Comparison of ENCODE assay signal across 9 cellular contexts in the genomic region with DNA sequence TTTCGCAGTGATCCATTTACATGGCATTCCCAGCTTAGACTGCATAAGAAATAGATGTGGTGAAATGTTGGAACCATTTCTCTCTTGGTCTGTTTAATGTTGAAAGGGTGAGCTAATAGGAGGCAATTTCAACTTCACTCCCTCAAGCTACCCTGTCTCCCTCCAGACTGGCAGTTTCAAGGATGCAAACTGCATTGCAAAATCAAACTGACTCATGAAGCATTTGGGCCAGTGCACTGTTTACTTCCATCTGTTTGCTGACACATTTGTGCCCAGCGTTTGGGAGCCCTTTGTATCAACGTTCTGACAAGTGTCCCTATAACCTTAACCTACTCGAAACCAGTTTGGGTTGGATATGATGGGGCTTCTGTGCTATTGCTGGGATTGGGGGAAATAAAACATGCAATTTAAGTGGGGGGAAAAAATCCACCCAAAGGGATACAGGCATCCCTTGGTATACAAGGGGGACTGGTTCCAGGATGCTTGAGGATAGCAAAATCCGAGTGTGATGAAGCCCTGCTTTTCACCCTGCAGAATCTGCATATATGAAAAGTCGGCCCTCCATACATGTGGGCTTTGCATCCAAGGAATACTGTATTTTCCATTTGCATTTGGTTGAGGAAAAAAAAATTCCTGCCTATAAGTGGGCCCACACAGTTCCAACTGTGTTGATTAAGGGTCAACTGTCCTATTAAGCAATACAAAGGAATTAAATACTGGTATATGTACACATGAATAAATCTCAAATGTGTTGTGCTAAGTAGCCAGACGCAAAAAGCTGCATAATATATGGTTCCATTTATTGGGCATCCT. TPM values are rescaled to one million over a fixed set of nuclear protein-coding genes. Genes with fewer than 3 reads are reported as not detected.
A peak's percentile ranks its signal among the peaks of the same experiment; 100 is the strongest.
DNase-seq lines count a peak whose midpoint lies in the region; ATAC-seq, FAIRE-seq and TF ChIP-seq lines count a peak whose summit lies in the region.
"Had no signal": no experiment of that assay in that cellular context is flagged by ENCODE, and none has a peak within 500 bp of the region (broad histone marks: within the 10 kb centered on the region; RNA-seq: fewer than 3 reads in every experiment).

No MANE protein-coding gene starts in this region.

- peak; percentile 58 for FAIRE-seq in bronchial epithelial cell (lab: Jason Lieb, UNC)

- DNase-seq in AG04449 (ENCODE audit: low read depth, low spot score) = peak; percentile 67
- DNase-seq in LHCN-M2 (ENCODE audit: low read depth) = peak; percentile 91
- DNase-seq in bronchial epithelial cell (ENCODE audit: low read depth) = peak; percentile 84
- peak; percentile 60 for DNase-seq in lung (ENCODE audit: low spot score)
- no peak for DNase-seq in ureter (ENCODE audit: low spot score)
- DNase-seq in 8988T = no peak
- no peak for DNase-seq in midbrain (lab: John Stamatoyannopoulos, UW)
- no peak for DNase-seq in NCI-H2196 treated with DMSO at 0.1 percent for 48 hours (lab: John Stamatoyannopoulos, UW; ENCODE audit: unreplicated experiment)
- DNase-seq: NCI-H1092 had no signal

- peaks cover 13 to 22% of the 10 kb centered on the region in 2 donors for H3K4me1 ChIP-seq in lung (ENCODE audit: control insufficient read depth in 2 of 2, insufficient read depth in 2 of 2, low read length in 2 of 2)

- no peaks in the 10 kb centered on the region for H3K36me3 ChIP-seq in bronchial epithelial cell (ENCODE audit: control insufficient read depth, insufficient read depth, low read length)
- peaks cover 0 to 2% of the 10 kb centered on the region in 2 donors for H3K36me3 ChIP-seq in lung (ENCODE audit: control insufficient read depth in 2 of 2, insufficient read depth in 2 of 2, low read length in 2 of 2)

- no peaks in the 10 kb centered on the region for H3K9me3 ChIP-seq in lung (ENCODE audit: control insufficient read depth in 2 of 2, insufficient read depth in 1 of 2, low read length in 1 of 2)

- no peak overlapping the region for H3K4me3 ChIP-seq in AG04449 (ENCODE audit: low read depth, low read length)
- no peak overlapping the region for H3K4me3 ChIP-seq in bronchial epithelial cell (ENCODE audit: low read depth, low read length)
- no peak overlapping the region for H3K4me3 ChIP-seq in lung

- POLR2A ChIA-PET in AG04449 (lab: Yijun Ruan, JAX) = interaction anchor here (1.5 kb wide), 1 partner anchor 16 kb away, joined by 5 read pairs; a partner anchor contains a TSS

- no peaks in the 10 kb centered on the region for H3K27me3 ChIP-seq in bronchial epithelial cell (ENCODE audit: control insufficient read depth, insufficient read depth, low read length)
- H3K27me3 ChIP-seq in lung (ENCODE audit: control insufficient read depth, insufficient read depth) = no peaks in the 10 kb centered on the region

- no peak for TF ChIP-seq CTCF in AG04449 (IDR thresholded peaks at IDR 0.05; ENCODE audit: insufficient read depth, low read length, missing control alignments)
- TF ChIP-seq CTCF in bronchial epithelial cell (IDR thresholded peaks at IDR 0.05; ENCODE audit: insufficient read depth, low read length, severe bottlenecking) = no peak
- no peak for TF ChIP-seq CTCF in lung (IDR thresholded peaks at IDR 0.05; ENCODE audit: control extremely low read depth, extremely low read depth)

- H3K27ac ChIP-seq in lung (ENCODE audit: low read depth in 1 of 2, low read length in 1 of 2) = peak overlapping the region; percentile 24 to 63

- 60 to 63% methylated on average over 7 of the region's 7 CpGs for WGBS in lung, 2 donors

- CTCF ChIA-PET in AG04449 (lab: Yijun Ruan, JAX) = interaction anchor here (0.7 kb wide), 1 partner anchor 9 kb away, joined by 3 read pairs; no protein-coding TSS in a partner anchor

- peak; percentile 87 for ATAC-seq in lung (ENCODE audit: insufficient read depth, low FRiP score)

RNA-seq across cellular contexts. Expression of a gene that starts 15.6 kb away (rescaled TPM):
- total RNA-seq in LHCN-M2 (2014; rRNA removed) = 138 and 145 TPM in 2 replicates
- polyA plus RNA-seq in LHCN-M2 (2012) = 127 TPM
- total RNA-seq in bronchial epithelial cell = 68.0 and 68.7 TPM in 2 replicates
- total RNA-seq in lung = 10 to 100 TPM; 65.6 to 82.0 TPM
- polyA plus RNA-seq in lung = 100 to 1,000 TPM in 1 of 2 donors, 10 to 100 TPM in 1; 85.6 to 117 TPM
- 95.2 TPM for total RNA-seq in ureter

Comparison
In these comparisons a context has a peak if more than half of its experiments do, and no peak if none do; other contexts are left out.
1. DNase-seq: peak in AG04449 (single experiment), LHCN-M2 (single experiment), bronchial epithelial cell (single experiment) and lung (single experiment); none in ureter (single experiment), 8988T (single experiment), midbrain (single experiment) and NCI-H2196 treated with DMSO at 0.1 percent for 48 hours (single experiment).